Comparison of ENCODE assay signal across 8 cellular contexts in genomic region chr14:66401447-66402095, GRCh38.
DNase-seq lines count a peak whose midpoint lies in the region; ATAC-seq, FAIRE-seq and TF ChIP-seq lines count a peak whose summit lies in the region.
"Had no signal": no experiment of that assay in that cellular context is flagged by ENCODE, and none has a peak within 500 bp of the region (broad histone marks: within the 10 kb centered on the region; RNA-seq: fewer than 3 reads in every experiment).

No MANE protein-coding gene starts in this region.

- H3K4ac ChIP-seq in H1 (replicated peaks; ENCODE audit: insufficient read length, low read depth, low read length): no peak overlapping the region

- no peak overlapping the region for H2BK120ac ChIP-seq in H1 (replicated peaks; ENCODE audit: low read depth, low read length)

- H3K23ac ChIP-seq in H1 (ENCODE audit: insufficient read length): no peak overlapping the region

- POLR2A ChIA-PET in H1 (lab: Charles Lee; ENCODE audit: partially characterized antibody): no interaction called here

- no peak overlapping the region for H4K91ac ChIP-seq in H1 (replicated peaks; ENCODE audit: insufficient read length, low read length)

- CTCF ChIA-PET in H1 (lab: Charles Lee; ENCODE audit: partially characterized antibody): interaction anchor here (0.5 to 4.6 kb wide), 8 partner anchors 11 to 634 kb away, joined by 3 to 26 read pairs (median 4); partner anchors contain the start of gene CCDC196

- TF ChIP-seq EP300 in H1 (IDR thresholded peaks at IDR 0.05; ENCODE audit: borderline replicate concordance in 1 of 2, low read depth in 2 of 2, low read length in 2 of 2) (no peak), upper lobe of left lung (IDR thresholded peaks at IDR 0.05) (no peak)

- H3K56ac ChIP-seq in H1 (replicated peaks; ENCODE audit: insufficient read length, low read depth, low read length): no peak overlapping the region

- no peak overlapping the region for H4K5ac ChIP-seq in H1 (ENCODE audit: insufficient read length, low read depth, low read length)

- no peak overlapping the region for H3K18ac ChIP-seq in H1 (ENCODE audit: extremely low read depth, low read length)

- no peak overlapping the region for H3K14ac ChIP-seq in H1 (ENCODE audit: insufficient read length)

- H4K20me1 ChIP-seq in H1 (replicated peaks in 1 of 2; ENCODE audit: control insufficient read depth in 1 of 2, insufficient read depth in 2 of 2, low read length in 2 of 2): no peaks in the 10 kb centered on the region

- no peak overlapping the region for H2BK15ac ChIP-seq in H1 (ENCODE audit: low read length)

- no peak overlapping the region for H3K4me2 ChIP-seq in H1 (ENCODE audit: insufficient read depth in 1 of 2, low read depth in 2 of 2, low read length in 2 of 2)

- H3K4me1 ChIP-seq in H1 (replicated peaks in 1 of 4; ENCODE audit: control insufficient read depth in 3 of 4, insufficient read depth in 4 of 4, low read length in 3 of 4) (no peaks in the 10 kb centered on the region), psoas muscle (no peaks in the 10 kb centered on the region), upper lobe of left lung (no peaks in the 10 kb centered on the region)

- H3K27me3 ChIP-seq in H1 (replicated peaks in 1 of 4; ENCODE audit: control insufficient read depth in 3 of 4, extremely low read depth in 1 of 4, insufficient read depth in 3 of 4, low read length in 3 of 4): no peaks in the 10 kb centered on the region
- no peaks in the 10 kb centered on the region for H3K27me3 ChIP-seq in psoas muscle (ENCODE audit: insufficient read depth in 3 of 3, low read length in 2 of 3)
- H3K27me3 ChIP-seq in upper lobe of left lung: no peaks in the 10 kb centered on the region

- no peak overlapping the region for H2BK20ac ChIP-seq in H1 (ENCODE audit: low read length)

- H3K36me3 ChIP-seq in H1 (ENCODE audit: control insufficient read depth in 2 of 4, insufficient read depth in 4 of 4, low read length in 3 of 4) (no peaks in the 10 kb centered on the region), psoas muscle (ENCODE audit: insufficient read depth in 1 of 2, low read depth in 1 of 2) (no peaks in the 10 kb centered on the region), upper lobe of left lung (no peaks in the 10 kb centered on the region)

- H3K23me2 ChIP-seq in H1 (ENCODE audit: low read depth, low read length): no peaks in the 10 kb centered on the region

- ATAC-seq in psoas muscle: peak in 3 of 4 donors; percentile 40 to 69 (median 53)
- no peak for ATAC-seq in upper lobe of left lung (ENCODE audit: low FRiP score in 2 of 2)
- ATAC-seq in GM18498 (IDR thresholded peaks at IDR 0.05; ENCODE audit: unreplicated experiment): no peak

- H3K9me3 ChIP-seq in H1 (ENCODE audit: insufficient read depth in 2 of 2, low read depth in 1 of 2, low read length in 1 of 2) (no peaks in the 10 kb centered on the region), psoas muscle (no peaks in the 10 kb centered on the region), upper lobe of left lung (no peaks in the 10 kb centered on the region)

- no peak overlapping the region for H4K8ac ChIP-seq in H1 (ENCODE audit: extremely low read depth, insufficient read depth, low read length)

- H2BK5ac ChIP-seq in H1 (ENCODE audit: low read depth, low read length): no peak overlapping the region

- H3K27ac ChIP-seq in H1 (ENCODE audit: low read depth, low read length): no peak overlapping the region
- H3K27ac ChIP-seq in psoas muscle: no peak overlapping the region
- no peak overlapping the region for H3K27ac ChIP-seq in upper lobe of left lung

- no peaks in the 10 kb centered on the region for H3K79me2 ChIP-seq in H1 (ENCODE audit: control insufficient read depth in 1 of 2, insufficient read depth in 2 of 2, low read length in 2 of 2)

- no peak overlapping the region for H2AK5ac ChIP-seq in H1 (ENCODE audit: low read depth, low read length)

- no peak for TF ChIP-seq POLR2A in H1 (IDR thresholded peaks at IDR 0.05; ENCODE audit: control extremely low read depth in 1 of 2, low read depth in 2 of 2, low read length in 2 of 2)
- TF ChIP-seq POLR2A in upper lobe of left lung (IDR thresholded peaks at IDR 0.05): no peak

- FAIRE-seq in H1 (lab: Jason Lieb, UNC): no peak

- H3K4me3 ChIP-seq in H1 (ENCODE audit: extremely low read depth in 1 of 4, insufficient read depth in 2 of 4, low read depth in 3 of 4, low read length in 4 of 4): no peak overlapping the region
- H3K4me3 ChIP-seq in psoas muscle: no peak overlapping the region
- no peak overlapping the region for H3K4me3 ChIP-seq in upper lobe of left lung

- WGBS in H1 (ENCODE audit: extremely low coverage in 1 of 2, insufficient coverage in 1 of 2, insufficient read length in 1 of 2, insufficient replicate concordance in 2 of 2, low coverage in 1 of 2, low lambda C conversion rate in 2 of 2, missing lambda C conversion rate in 1 of 2), 2 experiments: 83% methylated on average over 1 of the region's 1 CpG; no CpG with 5 or more reads in 1 of the 2 experiments
- WGBS in psoas muscle, 3 donors: 37 to 52% (median 48%) methylated on average over 1 of the region's 1 CpG
- WGBS in upper lobe of left lung, 2 donors: 57 to 58% methylated on average over 1 of the region's 1 CpG

- H3K9ac ChIP-seq in H1 (replicated peaks in 1 of 4; ENCODE audit: extremely low read depth in 1 of 4, low read depth in 3 of 4, low read length in 3 of 4): no peak overlapping the region

- DNase-seq in NCI-H2227 (lab: John Stamatoyannopoulos, UW; ENCODE audit: unreplicated experiment) (peak; percentile 47), H1 (ENCODE audit: low read depth in 1 of 2, low spot score in 2 of 2) (no peak), psoas muscle (no peak), upper lobe of left lung (no peak), HuH-7.5 (ENCODE audit: low spot score) (no peak)
- DNase-seq: stimulated activated CD4-positive, alpha-beta T cell treated with anti-CD3 and anti-CD28 coated beads, Interleukin-15, amount 100 ng/mL, for 24 hours had no signal

- intact Hi-C loops in psoas muscle (cut with DNase I): loop anchor here in 1 of 2 donors (2.0 kb wide), 1 partner anchor 41 kb away; no protein-coding TSS in a partner anchor

- H2BK12ac ChIP-seq in H1 (ENCODE audit: low read depth, low read length): no peak overlapping the region

- no peaks in the 10 kb centered on the region for H3K79me1 ChIP-seq in H1 (ENCODE audit: low read depth, low read length)

- peak; percentile 56 to 63 for TF ChIP-seq RAD21 in H1 (IDR thresholded peaks at IDR 0.05 in 1 of 2, conservative IDR thresholded peaks at IDR 0.05 in 1 of 2; ENCODE audit: low read depth in 2 of 2, low read length in 2 of 2)

- TF ChIP-seq CTCF in GM12873 (IDR thresholded peaks at IDR 0.05; ENCODE audit: insufficient read depth, low read depth, low read length, missing control alignments) (peak; percentile 63), H1 (IDR thresholded peaks at IDR 0.05; ENCODE audit: control extremely low read depth in 1 of 3, insufficient read depth in 1 of 3, low read depth in 1 of 3, low read length in 3 of 3) (peak in 2 of 3 experiments; percentile 30 to 37; a peak in 2 of 4 replicates), psoas muscle (IDR thresholded peaks at IDR 0.05) (peak; percentile 29), upper lobe of left lung (IDR thresholded peaks at IDR 0.05) (peak in 3 of 6 experiments; percentile 26 to 40 (median 27))

- H2AFZ ChIP-seq in H1 (ENCODE audit: low read length): no peak overlapping the region

TF ChIP-seq in H1, 55 proteins besides CTCF, POLR2A, EP300 and RAD21:
- TF ChIP-seq CHD2 (IDR thresholded peaks at IDR 0.05; ENCODE audit: low read length) (no peak), BACH1 (IDR thresholded peaks at IDR 0.05; ENCODE audit: low read length) (no peak), USF2 (IDR thresholded peaks at IDR 0.05; ENCODE audit: low read length) (no peak), CBX5 (IDR thresholded peaks at IDR 0.05; ENCODE audit: low read depth, low read length) (no peak), ATF2 (IDR thresholded peaks at IDR 0.05; ENCODE audit: low read length) (no peak), SP2 (IDR thresholded peaks at IDR 0.05; ENCODE audit: low read length) (no peak), TAF7 (optimal IDR thresholded peaks at IDR 0.05; ENCODE audit: borderline replicate concordance, low read depth, low read length) (no peak), EGR1 (IDR thresholded peaks at IDR 0.05; ENCODE audit: borderline replicate concordance, low read depth, low read length) (no peak), KDM1A (IDR thresholded peaks at IDR 0.05; ENCODE audit: borderline replicate concordance, low read length) (no peak), CHD1 (IDR thresholded peaks at IDR 0.05; ENCODE audit: low read depth, low read length) (no peak)

Comparison
In these comparisons a context has a peak if more than half of its experiments do, and no peak if none do; other contexts are left out.
1. ATAC-seq: peak in psoas muscle (3 of 4); none in upper lobe of left lung (0 of 2) and GM18498 (single experiment).